In the genomic region with DNA sequence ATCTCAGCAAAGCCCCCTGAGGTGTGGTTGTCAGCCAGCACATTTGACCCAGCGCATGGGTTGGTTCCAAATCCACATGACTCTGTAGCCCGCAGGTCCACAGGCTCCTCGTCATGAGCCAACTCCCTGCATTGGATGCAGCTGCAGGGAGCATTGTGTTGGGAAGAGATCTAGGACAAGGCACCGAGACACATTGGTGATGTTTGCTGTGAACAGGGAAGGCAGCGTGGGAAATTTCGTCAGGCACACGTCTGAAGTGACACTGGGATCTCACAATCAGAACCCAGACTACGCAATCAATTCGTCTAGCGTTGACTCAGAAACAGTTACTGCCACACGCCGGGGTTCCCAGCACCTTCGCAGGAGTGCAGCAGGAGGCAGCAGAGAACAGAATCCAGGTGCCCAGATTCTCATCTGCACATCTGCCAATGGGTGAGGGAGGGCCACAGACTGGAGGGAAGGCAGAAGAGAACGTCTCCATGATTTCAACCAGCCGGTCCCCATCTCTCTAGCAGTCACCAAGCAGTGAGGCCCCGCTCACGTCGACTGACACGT, we compare ENCODE assay signal across 11 cellular contexts.
DNase-seq lines count a peak whose midpoint lies in the region; FAIRE-seq and TF ChIP-seq lines count a peak whose summit lies in the region.
"Had no signal": no experiment of that assay in that cellular context is flagged by ENCODE, and none has a peak within 500 bp of the region (broad histone marks: within the 10 kb centered on the region; RNA-seq: fewer than 3 reads in every experiment).

No MANE protein-coding gene starts in this region.

- no peaks in the 10 kb centered on the region; a peak in 1 of 7 replicates for H3K4me1 ChIP-seq in H1 (replicated peaks in 1 of 4; ENCODE audit: control insufficient read depth in 3 of 4, insufficient read depth in 4 of 4, low read length in 3 of 4)

- H3K27ac ChIP-seq in H1 (ENCODE audit: low read depth, low read length), result no peak overlapping the region

- no peak overlapping the region for H3K27ac Mint-ChIP-seq in immature natural killer cell
- H3K27ac Mint-ChIP-seq: activated naive CD8-positive, alpha-beta T cell treated with anti-CD3 and anti-CD28 coated beads, Interleukin-2, amount 10 ng/mL, durations not matched to agents 7 days and 5 days had no signal

- no peaks in the 10 kb centered on the region for H3K9me3 ChIP-seq in H1 (ENCODE audit: insufficient read depth in 2 of 2, low read depth in 1 of 2, low read length in 1 of 2)

- 84% methylated on average over 19 of the region's 19 CpGs; no CpG with 5 or more reads in 1 of the 2 experiments for WGBS in H1 (ENCODE audit: extremely low coverage in 1 of 2, insufficient coverage in 1 of 2, insufficient read length in 1 of 2, insufficient replicate concordance in 2 of 2, low coverage in 1 of 2, low lambda C conversion rate in 2 of 2, missing lambda C conversion rate in 1 of 2), 2 experiments

- no peak for TF ChIP-seq POLR2A in H1 (IDR thresholded peaks at IDR 0.05; ENCODE audit: control extremely low read depth in 1 of 2, low read depth in 2 of 2, low read length in 2 of 2)

- H3K27me3 ChIP-seq in H1 (replicated peaks in 1 of 4; ENCODE audit: control insufficient read depth in 3 of 4, extremely low read depth in 1 of 4, insufficient read depth in 3 of 4, low read length in 3 of 4), result no peaks in the 10 kb centered on the region

- no peaks in the 10 kb centered on the region for H3K4me1 Mint-ChIP-seq in immature natural killer cell
- H3K4me1 Mint-ChIP-seq: activated naive CD8-positive, alpha-beta T cell treated with anti-CD3 and anti-CD28 coated beads, Interleukin-2, amount 10 ng/mL, durations not matched to agents 7 days and 5 days had no signal

- H4K5ac ChIP-seq in H1 (ENCODE audit: insufficient read length, low read depth, low read length), result no peak overlapping the region

- no peak overlapping the region for H3K23ac ChIP-seq in H1 (ENCODE audit: insufficient read length)

- DNase-seq in NCI-H2171 treated with DMSO at 0.1 percent for 48 hours (lab: John Stamatoyannopoulos, UW) (peak; percentile 17), NCI-H2171 (lab: John Stamatoyannopoulos, UW) (no peak), NCI-H1436 (lab: John Stamatoyannopoulos, UW) (peak; percentile 9), H1 (ENCODE audit: low read depth in 1 of 2, low spot score in 2 of 2) (no peak), posterior vena cava (ENCODE audit: low spot score) (peak; percentile 72), putamen (ENCODE audit: low spot score) (no peak), immature natural killer cell (no peak), activated gamma-delta T cell (lab: John Stamatoyannopoulos, UW) (no peak)
- DNase-seq: activated naive CD8-positive, alpha-beta T cell treated with anti-CD3 and anti-CD28 coated beads, Interleukin-2, amount 10 ng/mL, durations not matched to agents 7 days and 5 days; NCI-H1105 had no signal

- H3K4me3 ChIP-seq in H1 (ENCODE audit: extremely low read depth in 1 of 4, insufficient read depth in 2 of 4, low read depth in 3 of 4, low read length in 4 of 4), result no peak overlapping the region

- no peak for FAIRE-seq in H1 (lab: Jason Lieb, UNC)
- FAIRE-seq: frontal cortex had no signal

- no peaks in the 10 kb centered on the region for H4K20me1 ChIP-seq in H1 (replicated peaks in 1 of 2; ENCODE audit: control insufficient read depth in 1 of 2, insufficient read depth in 2 of 2, low read length in 2 of 2)

- peaks cover 0 to 2% (median 0%) of the 10 kb centered on the region in 6 donors for H3K9me3 Mint-ChIP-seq in immature natural killer cell
- H3K9me3 Mint-ChIP-seq: activated naive CD8-positive, alpha-beta T cell treated with anti-CD3 and anti-CD28 coated beads, Interleukin-2, amount 10 ng/mL, durations not matched to agents 7 days and 5 days had no signal

- no peak overlapping the region for H2BK120ac ChIP-seq in H1 (replicated peaks; ENCODE audit: low read depth, low read length)

- H3K4ac ChIP-seq in H1 (replicated peaks; ENCODE audit: insufficient read length, low read depth, low read length), result no peak overlapping the region

- no peaks in the 10 kb centered on the region for H3K79me2 ChIP-seq in H1 (ENCODE audit: control insufficient read depth in 1 of 2, insufficient read depth in 2 of 2, low read length in 2 of 2)

- H3K36me3 Mint-ChIP-seq in immature natural killer cell, result no peaks in the 10 kb centered on the region
- H3K36me3 Mint-ChIP-seq: activated naive CD8-positive, alpha-beta T cell treated with anti-CD3 and anti-CD28 coated beads, Interleukin-2, amount 10 ng/mL, durations not matched to agents 7 days and 5 days had no signal

- no peak overlapping the region for H3K4me2 ChIP-seq in H1 (ENCODE audit: insufficient read depth in 1 of 2, low read depth in 2 of 2, low read length in 2 of 2)

- H2AK5ac ChIP-seq in H1 (ENCODE audit: low read depth, low read length), result no peak overlapping the region; the same call in 1 of the 2 replicates

- no peaks in the 10 kb centered on the region for H3K79me1 ChIP-seq in H1 (ENCODE audit: low read depth, low read length)

- H3K23me2 ChIP-seq in H1 (ENCODE audit: low read depth, low read length), result 0 out of 2 replicates have a peak, but pooled peaks cover 2% of the 10 kb centered on the region

- H4K8ac ChIP-seq in H1 (ENCODE audit: extremely low read depth, insufficient read depth, low read length), result no peak overlapping the region

- peaks cover 0 to 2% (median 0%) of the 10 kb centered on the region in 3 donors for H3K27me3 Mint-ChIP-seq in immature natural killer cell (ENCODE audit: low read depth in 3 of 3)
- H3K27me3 Mint-ChIP-seq: activated naive CD8-positive, alpha-beta T cell treated with anti-CD3 and anti-CD28 coated beads, Interleukin-2, amount 10 ng/mL, durations not matched to agents 7 days and 5 days had no signal

- H3K9ac ChIP-seq in H1 (replicated peaks in 1 of 4; ENCODE audit: extremely low read depth in 1 of 4, low read depth in 3 of 4, low read length in 3 of 4), result no peak overlapping the region

- peak overlapping the region; percentile 17; the same call in 1 of the 2 replicates for H3K18ac ChIP-seq in H1 (ENCODE audit: extremely low read depth, low read length)

- intact Hi-C loops in posterior vena cava (cut with DNase I), result no loop called here

- peak; percentile 67 to 79 for TF ChIP-seq RAD21 in H1 (IDR thresholded peaks at IDR 0.05 in 1 of 2, conservative IDR thresholded peaks at IDR 0.05 in 1 of 2; ENCODE audit: low read depth in 2 of 2, low read length in 2 of 2)

- H3K14ac ChIP-seq in H1 (ENCODE audit: insufficient read length), result no peak overlapping the region

- TF ChIP-seq EP300 in H1 (IDR thresholded peaks at IDR 0.05; ENCODE audit: borderline replicate concordance in 1 of 2, low read depth in 2 of 2, low read length in 2 of 2), result no peak

- POLR2A ChIA-PET in H1 (lab: Charles Lee; ENCODE audit: partially characterized antibody), result interaction anchor here (0.7 kb wide), 1 partner anchor 15 kb away, joined by 3 read pairs; no protein-coding TSS in a partner anchor

- H3K56ac ChIP-seq in H1 (replicated peaks; ENCODE audit: insufficient read length, low read depth, low read length), result no peak overlapping the region

- CTCF ChIA-PET in H1 (lab: Charles Lee; ENCODE audit: partially characterized antibody), result interaction anchor here (0.7 to 1.3 kb wide), 6 partner anchors 12 to 397 kb away, joined by 3 to 5 read pairs (median 4); no protein-coding TSS in a partner anchor

- no peak overlapping the region for H2BK5ac ChIP-seq in H1 (ENCODE audit: low read depth, low read length)

- peak overlapping the region; percentile 89; the same call in 1 of the 2 replicates for H2BK12ac ChIP-seq in H1 (ENCODE audit: low read depth, low read length)

- no peak overlapping the region for H3K4me3 Mint-ChIP-seq in immature natural killer cell
- H3K4me3 Mint-ChIP-seq: activated naive CD8-positive, alpha-beta T cell treated with anti-CD3 and anti-CD28 coated beads, Interleukin-2, amount 10 ng/mL, durations not matched to agents 7 days and 5 days had no signal

- peak overlapping the region; percentile 48 for H2BK15ac ChIP-seq in H1 (ENCODE audit: low read length)

- H4K91ac ChIP-seq in H1 (replicated peaks; ENCODE audit: insufficient read length, low read length), result peak overlapping the region; percentile 36

- TF ChIP-seq CTCF in H1 (IDR thresholded peaks at IDR 0.05; ENCODE audit: control extremely low read depth in 1 of 3, insufficient read depth in 1 of 3, low read depth in 1 of 3, low read length in 3 of 3), result peak in 2 of 3 experiments; percentile 55 to 74; a peak in 3 of 4 replicates

- no peaks in the 10 kb centered on the region; a peak in 1 of 8 replicates for H3K36me3 ChIP-seq in H1 (ENCODE audit: control insufficient read depth in 2 of 4, insufficient read depth in 4 of 4, low read length in 3 of 4)

- no peak overlapping the region for H2AFZ ChIP-seq in H1 (ENCODE audit: low read length)

- H2BK20ac ChIP-seq in H1 (ENCODE audit: low read length), result no peak overlapping the region

TF ChIP-seq in H1, 55 proteins besides CTCF, POLR2A, EP300 and RAD21:
- no peak for TF ChIP-seq POU5F1 (IDR thresholded peaks at IDR 0.05; ENCODE audit: low read depth, low read length)
- TF ChIP-seq NRF1 (IDR thresholded peaks at IDR 0.05; ENCODE audit: low read depth, low read length), result no peak
- TF ChIP-seq JUND (IDR thresholded peaks at IDR 0.05; ENCODE audit: low read length), result no peak
- TF ChIP-seq SIN3A (conservative IDR thresholded peaks at IDR 0.05 in 1 of 2, IDR thresholded peaks at IDR 0.05 in 1 of 2; ENCODE audit: low read depth in 1 of 2, low read length in 2 of 2), result no peak
- no peak for TF ChIP-seq EZH2 (IDR thresholded peaks at IDR 0.05; ENCODE audit: low read depth, low read length, severe bottlenecking)
- TF ChIP-seq KDM5A (IDR thresholded peaks at IDR 0.05; ENCODE audit: low read length), result no peak
- no peak for TF ChIP-seq CBX8 (IDR thresholded peaks at IDR 0.05; ENCODE audit: borderline replicate concordance, low read depth, low read length)
- no peak for TF ChIP-seq JUN (IDR thresholded peaks at IDR 0.05; ENCODE audit: low read depth, low read length)

Comparison
In these comparisons a context has a peak if more than half of its experiments do, and no peak if none do; other contexts are left out.
1. DNase-seq: peak in NCI-H2171 treated with DMSO at 0.1 percent for 48 hours (single experiment), NCI-H1436 (single experiment) and posterior vena cava (single experiment); none in NCI-H2171 (single experiment), H1 (0 of 2), putamen (single experiment), immature natural killer cell (0 of 3) and activated gamma-delta T cell (single experiment).